In the genomic region with DNA sequence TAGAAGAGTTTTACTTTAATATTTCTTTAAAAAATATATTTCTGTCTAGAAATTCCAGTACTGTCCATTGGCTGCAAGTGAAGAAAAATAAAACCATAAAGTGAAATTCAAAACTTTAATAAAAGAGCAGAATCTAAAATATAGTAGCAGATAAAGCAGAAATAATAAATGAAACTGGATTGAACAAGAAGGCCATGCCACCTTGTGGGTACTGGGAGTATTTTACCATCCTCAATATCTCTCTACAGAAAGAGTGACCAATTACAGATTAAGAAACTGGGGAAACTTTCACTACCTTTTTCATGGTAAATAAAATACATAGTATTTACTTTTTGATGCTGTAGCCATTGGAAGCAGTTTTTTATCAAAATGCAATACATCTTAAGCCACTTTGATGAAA, we compare ENCODE assay signal across 8 cellular contexts.
A peak's percentile ranks its signal among the peaks of the same experiment; 100 is the strongest.
DNase-seq lines count a peak whose midpoint lies in the region; ATAC-seq and TF ChIP-seq lines count a peak whose summit lies in the region.

No MANE protein-coding gene starts in this region.

- H3K9me3 Mint-ChIP-seq in Caco-2 (ENCODE audit: unreplicated experiment) (no peaks in the 10 kb centered on the region), GM23338 (no peaks in the 10 kb centered on the region)

- no peaks in the 10 kb centered on the region for H3K36me3 ChIP-seq in Caco-2 (ENCODE audit: control insufficient read depth, insufficient read depth, low read length)
- H3K36me3 ChIP-seq in GM23338 (ENCODE audit: insufficient read depth): no peaks in the 10 kb centered on the region
- no peaks in the 10 kb centered on the region for H3K36me3 ChIP-seq in OCI-LY7 (ENCODE audit: insufficient read depth, low read length)
- H3K36me3 ChIP-seq in upper lobe of right lung: no peaks in the 10 kb centered on the region

- DNase-seq in Caco-2: peak in 1 of 2 experiments; percentile 42
- DNase-seq in GM23338 (ENCODE audit: low spot score): peak; percentile 50
- DNase-seq in OCI-LY7 (ENCODE audit: low spot score): peak; percentile 55
- peak; percentile 60 for DNase-seq in fibroblast of pulmonary artery (ENCODE audit: low read depth)
- DNase-seq in upper lobe of right lung: no peak
- no peak for DNase-seq in iPS-NIHi7 (ENCODE audit: extremely low spot score)
- DNase-seq in NCI-H187 (lab: John Stamatoyannopoulos, UW): no peak
- no peak for DNase-seq in middle frontal gyrus (ENCODE audit: extremely low spot score, low spot score)

- no peaks in the 10 kb centered on the region; the same call in 1 of the 2 replicates for H3K9me3 ChIP-seq in Caco-2
- no peaks in the 10 kb centered on the region for H3K9me3 ChIP-seq in OCI-LY7 (ENCODE audit: low read length)
- H3K9me3 ChIP-seq in upper lobe of right lung: no peaks in the 10 kb centered on the region

- H4K20me1 ChIP-seq in GM23338 (replicated peaks; ENCODE audit: insufficient read depth) (no peaks in the 10 kb centered on the region), OCI-LY7 (ENCODE audit: insufficient read depth, low read length) (no peaks in the 10 kb centered on the region)

- H3K27ac ChIP-seq in GM23338 (ENCODE audit: low read depth): no peak overlapping the region
- no peak overlapping the region for H3K27ac ChIP-seq in OCI-LY7 (ENCODE audit: low read depth, low read length, poor library complexity, severe bottlenecking)
- H3K27ac ChIP-seq in upper lobe of right lung: no peak overlapping the region

- H2AFZ ChIP-seq in GM23338 (no peak overlapping the region), OCI-LY7 (ENCODE audit: low read length) (no peak overlapping the region)

- no peak overlapping the region for H3K4me3 ChIP-seq in Caco-2 (ENCODE audit: low read depth, low read length)
- no peak overlapping the region for H3K4me3 ChIP-seq in GM23338
- H3K4me3 ChIP-seq in OCI-LY7 (ENCODE audit: low read depth, low read length, poor library complexity, severe bottlenecking): no peak overlapping the region
- no peak overlapping the region for H3K4me3 ChIP-seq in fibroblast of pulmonary artery (replicated peaks; ENCODE audit: low read depth, low read length)
- no peak overlapping the region for H3K4me3 ChIP-seq in upper lobe of right lung

- H3K27ac Mint-ChIP-seq in Caco-2 (ENCODE audit: unreplicated experiment) (no peak overlapping the region), GM23338 (no peak overlapping the region)

- H3K9me2 ChIP-seq in GM23338 (ENCODE audit: insufficient read depth) (no peaks in the 10 kb centered on the region; the same call in 1 of the 2 replicates), OCI-LY7 (ENCODE audit: insufficient read depth, low read length) (no peaks in the 10 kb centered on the region)

- TF ChIP-seq CTCF in Caco-2 (IDR thresholded peaks at IDR 0.05; ENCODE audit: insufficient read depth in 1 of 2, low read depth in 1 of 2, low read length in 1 of 2, severe bottlenecking in 1 of 2, unreplicated experiment in 1 of 2): peak; percentile 63 to 84
- peak; percentile 54 to 61 for TF ChIP-seq CTCF in GM23338 (conservative IDR thresholded peaks at IDR 0.05; ENCODE audit: low read depth in 2 of 2)
- peak; percentile 90 for TF ChIP-seq CTCF in OCI-LY7 (conservative IDR thresholded peaks at IDR 0.05; ENCODE audit: low read length)
- peak; percentile 63 for TF ChIP-seq CTCF in fibroblast of pulmonary artery (IDR thresholded peaks at IDR 0.05; ENCODE audit: low read length, missing control alignments)
- peak; percentile 61 for TF ChIP-seq CTCF in upper lobe of right lung (IDR thresholded peaks at IDR 0.05)

- H3K36me3 Mint-ChIP-seq in Caco-2 (ENCODE audit: insufficient read depth, unreplicated experiment): no peaks in the 10 kb centered on the region
- no peaks in the 10 kb centered on the region for H3K36me3 Mint-ChIP-seq in GM23338 (ENCODE audit: low read depth)

- H3K4me3 Mint-ChIP-seq in Caco-2 (ENCODE audit: unreplicated experiment) (no peak overlapping the region), GM23338 (no peak overlapping the region)

- no peaks in the 10 kb centered on the region for H3K79me2 ChIP-seq in GM23338 (replicated peaks; ENCODE audit: insufficient read depth)
- no peaks in the 10 kb centered on the region for H3K79me2 ChIP-seq in OCI-LY7 (ENCODE audit: insufficient read depth, low read depth, low read length)

- no peaks in the 10 kb centered on the region for H3K27me3 ChIP-seq in Caco-2 (replicated peaks; ENCODE audit: control insufficient read depth, insufficient read depth, low read length)
- H3K27me3 ChIP-seq in GM23338 (ENCODE audit: insufficient read depth): no peaks in the 10 kb centered on the region
- H3K27me3 ChIP-seq in upper lobe of right lung: no peaks in the 10 kb centered on the region

- POLR2A ChIA-PET in Caco-2 (lab: Charles Lee) (no interaction called here), OCI-LY7 (lab: Charles Lee) (no interaction called here)

- peaks cover 8% of the 10 kb centered on the region for H3K4me1 Mint-ChIP-seq in Caco-2 (ENCODE audit: low read depth, unreplicated experiment)
- no peaks in the 10 kb centered on the region for H3K4me1 Mint-ChIP-seq in GM23338

- no peaks in the 10 kb centered on the region for H3F3A ChIP-seq in GM23338 (replicated peaks; ENCODE audit: low read depth)

- H3K4me2 ChIP-seq in GM23338 (no peak overlapping the region), OCI-LY7 (ENCODE audit: low read length) (no peak overlapping the region)

- H3K4me1 ChIP-seq in Caco-2 (peaks cover 6% of the 10 kb centered on the region; the same call in 1 of the 2 replicates), GM23338 (ENCODE audit: insufficient read depth) (no peaks in the 10 kb centered on the region), OCI-LY7 (ENCODE audit: insufficient read depth, low read length, poor library complexity, severe bottlenecking) (peaks cover 18% of the 10 kb centered on the region), upper lobe of right lung (no peaks in the 10 kb centered on the region)

- H3K27me3 Mint-ChIP-seq in Caco-2 (ENCODE audit: insufficient read depth, unreplicated experiment): no peaks in the 10 kb centered on the region
- no peaks in the 10 kb centered on the region for H3K27me3 Mint-ChIP-seq in GM23338 (ENCODE audit: insufficient read depth, low read depth, poor library complexity)

- intact Hi-C loops in Caco-2 (cut with micrococcal nuclease; ENCODE audit: unreplicated experiment): loop anchor here (1.0 to 2.0 kb wide), 3 partner anchors 51 to 134 kb away; no protein-coding TSS in a partner anchor
- intact Hi-C loops in OCI-LY7 (cut with micrococcal nuclease; ENCODE audit: unreplicated experiment): loop anchor here (5.0 kb wide), 1 partner anchor 131 kb away; no protein-coding TSS in a partner anchor
- intact Hi-C loops in upper lobe of right lung (cut with DNase I): no loop called here

- CTCF ChIA-PET in Caco-2 (lab: Charles Lee) (interaction anchor here (0.8 kb wide), 1 partner anchor 26 kb away, joined by 4 read pairs; no protein-coding TSS in a partner anchor), OCI-LY7 (lab: Charles Lee; ENCODE audit: unreplicated experiment) (no interaction called here)

- ATAC-seq in GM23338: no peak
- ATAC-seq in upper lobe of right lung: peak; percentile 59

- no TSS peak for BruUV-seq in Caco-2 (replicated peaks; lab: Mats Ljungman, UMichigan)
- no TSS peak for BruUV-seq in OCI-LY7 (replicated peaks; lab: Mats Ljungman, UMichigan)

TF ChIP-seq in GM23338, 12 proteins besides CTCF, POLR2A, EP300 and RAD21 (continues in another document):
- TF ChIP-seq STAT1 (IDR thresholded peaks at IDR 0.05; ENCODE audit: unreplicated experiment): no peak
- no peak for TF ChIP-seq CREB1 (CRISPR knock-in tag; IDR thresholded peaks at IDR 0.05; ENCODE audit: low read depth)
- no peak for TF ChIP-seq EZH2phosphoT487 (IDR thresholded peaks at IDR 0.05; ENCODE audit: unreplicated experiment)
- TF ChIP-seq, protein P1, sequence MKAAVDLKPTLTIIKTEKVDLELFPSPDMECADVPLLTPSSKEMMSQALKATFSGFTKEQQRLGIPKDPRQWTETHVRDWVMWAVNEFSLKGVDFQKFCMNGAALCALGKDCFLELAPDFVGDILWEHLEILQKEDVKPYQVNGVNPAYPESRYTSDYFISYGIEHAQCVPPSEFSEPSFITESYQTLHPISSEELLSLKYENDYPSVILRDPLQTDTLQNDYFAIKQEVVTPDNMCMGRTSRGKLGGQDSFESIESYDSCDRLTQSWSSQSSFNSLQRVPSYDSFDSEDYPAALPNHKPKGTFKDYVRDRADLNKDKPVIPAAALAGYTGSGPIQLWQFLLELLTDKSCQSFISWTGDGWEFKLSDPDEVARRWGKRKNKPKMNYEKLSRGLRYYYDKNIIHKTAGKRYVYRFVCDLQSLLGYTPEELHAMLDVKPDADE (IDR thresholded peaks at IDR 0.05): no peak
- TF ChIP-seq EZH2 (IDR thresholded peaks at IDR 0.05; ENCODE audit: low read depth, unreplicated experiment): no peak
- no peak for TF ChIP-seq JUNB (IDR thresholded peaks at IDR 0.05; ENCODE audit: unreplicated experiment)

Comparison
In these comparisons a context has a peak if more than half of its experiments do, and no peak if none do; other contexts are left out.
1. DNase-seq: peak in GM23338 (single experiment), OCI-LY7 (single experiment) and fibroblast of pulmonary artery (single experiment); none in upper lobe of right lung (single experiment), iPS-NIHi7 (single experiment), NCI-H187 (0 of 2) and middle frontal gyrus (single experiment).
2. Peak in every context shown above with its lines, with median percentiles within 50 percentile points of each other: CTCF ChIP-seq.